Comparison of ENCODE assay signal across 20 cellular contexts in the genomic region with DNA sequence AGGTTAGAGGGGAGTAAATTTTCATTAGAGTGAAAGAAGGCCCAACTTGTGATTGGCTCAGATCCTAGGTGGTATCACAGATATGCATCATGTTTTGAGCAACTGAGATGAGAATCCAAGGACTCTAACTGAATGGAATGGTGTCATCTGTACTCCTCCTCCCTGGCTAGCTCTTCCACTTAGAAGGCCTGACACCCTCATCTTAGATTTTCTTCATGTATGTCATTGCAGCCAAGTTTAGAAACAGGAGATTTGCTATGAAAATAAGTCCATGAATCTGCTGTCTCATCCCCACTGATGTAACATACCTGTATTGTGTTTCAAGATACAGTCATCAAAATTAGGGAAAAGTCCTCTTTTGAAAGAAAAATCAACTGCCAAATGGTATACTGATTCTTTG. TPM values are rescaled to one million over a fixed set of nuclear protein-coding genes. Genes with fewer than 3 reads are reported as not detected.
A peak's percentile ranks its signal among the peaks of the same experiment; 100 is the strongest.
DNase-seq lines count a peak whose midpoint lies in the region; ATAC-seq, FAIRE-seq and TF ChIP-seq lines count a peak whose summit lies in the region.
"Had no signal": no experiment of that assay in that cellular context is flagged by ENCODE, and none has a peak within 500 bp of the region (broad histone marks: within the 10 kb centered on the region; RNA-seq: fewer than 3 reads in every experiment).

No MANE protein-coding gene starts in this region.

- H3K4me3 ChIP-seq in DND-41 (ENCODE audit: low read depth in 1 of 2, low read length in 2 of 2) (no peak overlapping the region), astrocyte (ENCODE audit: insufficient read depth, low read depth, low read length) (no peak overlapping the region), stomach (no peak overlapping the region), SK-N-SH (ENCODE audit: low read depth in 2 of 2, low read length in 1 of 2) (no peak overlapping the region), vagina (no peak overlapping the region)
- H3K4me3 ChIP-seq: BLaER1 had no signal

- H3K27ac ChIP-seq in DND-41 (ENCODE audit: low read length) (0 out of 2 replicates have a peak overlapping the region, but pooled peaks have one; percentile 25), astrocyte (ENCODE audit: low read depth, low read length) (no peak overlapping the region), stomach (peak overlapping the region in 3 of 5 donors; percentile 41 to 67 (median 62)), SK-N-SH (ENCODE audit: low read depth in 2 of 2, low read length in 1 of 2) (no peak overlapping the region), vagina (no peak overlapping the region)
- H3K27ac ChIP-seq: BLaER1 had no signal

- FAIRE-seq in astrocyte (lab: Jason Lieb, UNC) = peak; percentile 52
- FAIRE-seq: D721Med, GM12892, RCC 7860 had no signal

- H3K27me3 ChIP-seq in DND-41 (ENCODE audit: insufficient read depth, low read length, poor library complexity) (no peaks in the 10 kb centered on the region), astrocyte (ENCODE audit: insufficient read depth, low read length) (no peaks in the 10 kb centered on the region), stomach (no peaks in the 10 kb centered on the region), SK-N-SH (ENCODE audit: insufficient read depth) (no peaks in the 10 kb centered on the region), vagina (no peaks in the 10 kb centered on the region)
- H3K27me3 ChIP-seq: BLaER1 had no signal

- TF ChIP-seq EP300 in stomach (IDR thresholded peaks at IDR 0.05) (no peak), SK-N-SH (IDR thresholded peaks at IDR 0.05; ENCODE audit: borderline replicate concordance in 1 of 2, low read depth in 1 of 2, low read length in 1 of 2) (no peak)

- H2AFZ ChIP-seq in DND-41 (ENCODE audit: low read depth, low read length) (no peak overlapping the region), astrocyte (ENCODE audit: low read depth, low read length) (no peak overlapping the region), SK-N-SH (ENCODE audit: low read depth) (no peak overlapping the region)

- no peaks in the 10 kb centered on the region for H3K9me2 ChIP-seq in SK-N-SH

- TF ChIP-seq POLR2A in stomach (IDR thresholded peaks at IDR 0.05) = no peak
- TF ChIP-seq POLR2A in vagina (IDR thresholded peaks at IDR 0.05) = no peak

- no peak for TF ChIP-seq CTCF in DND-41 (IDR thresholded peaks at IDR 0.05; ENCODE audit: borderline replicate concordance, extremely low read depth, low read length, poor library complexity, severe bottlenecking)
- no peak for TF ChIP-seq CTCF in astrocyte (IDR thresholded peaks at IDR 0.05; ENCODE audit: insufficient read depth, low read depth, low read length)
- TF ChIP-seq CTCF in nephron (IDR thresholded peaks at IDR 0.05; ENCODE audit: unreplicated experiment in 3 of 3) = no peak
- no peak for TF ChIP-seq CTCF in stomach (IDR thresholded peaks at IDR 0.05)
- TF ChIP-seq CTCF in SK-N-SH (IDR thresholded peaks at IDR 0.05) = no peak
- no peak for TF ChIP-seq CTCF in vagina (IDR thresholded peaks at IDR 0.05)

- DNase-seq in DND-41 (no peak), astrocyte (ENCODE audit: low read depth) (no peak), stomach (no peak), SK-N-SH (no peak), vagina (ENCODE audit: extremely low spot score in 2 of 2) (no peak), DMS 273 treated with DMSO at 0.1 percent for 48 hours (lab: John Stamatoyannopoulos, UW) (no peak), LoVo (ENCODE audit: low spot score) (no peak)
- DNase-seq: 8988T; CD8-positive, alpha-beta memory T cell; Karpas-422; MM.1S; NCI-H1092 treated with DMSO at 0.1 percent for 48 hours; NCI-H1694; NCI-H526 treated with DMSO at 0.1 percent for 48 hours; Right ventricle myocardium superior had no signal

- H3K4me3 Mint-ChIP-seq in astrocyte (ENCODE audit: unreplicated experiment) (no peak overlapping the region), nephron (no peak overlapping the region)
- H3K4me3 Mint-ChIP-seq: CD8-positive, alpha-beta memory T cell had no signal

- no peak overlapping the region for H3K9ac ChIP-seq in DND-41 (ENCODE audit: low read depth, low read length)
- no peak overlapping the region for H3K9ac ChIP-seq in astrocyte (ENCODE audit: low read length)
- no peak overlapping the region for H3K9ac ChIP-seq in SK-N-SH
- H3K9ac ChIP-seq: BLaER1 had no signal

- peaks cover 50% of the 10 kb centered on the region for H3K4me1 Mint-ChIP-seq in astrocyte (ENCODE audit: low read depth, unreplicated experiment)
- H3K4me1 Mint-ChIP-seq in nephron = peaks cover 59% of the 10 kb centered on the region

- ATAC-seq in DND-41 (ENCODE audit: insufficient read depth, low read depth) = no peak

- H3K9me3 ChIP-seq in DND-41 (ENCODE audit: insufficient read depth, low read length, severe bottlenecking) (no peaks in the 10 kb centered on the region), astrocyte (ENCODE audit: insufficient read depth, low read depth, low read length) (no peaks in the 10 kb centered on the region), stomach (no peaks in the 10 kb centered on the region), SK-N-SH (no peaks in the 10 kb centered on the region), vagina (no peaks in the 10 kb centered on the region)
- H3K9me3 ChIP-seq: BLaER1 had no signal

- H3K4me2 ChIP-seq in DND-41 (ENCODE audit: insufficient read depth, low read length) (no peak overlapping the region), astrocyte (ENCODE audit: low read length) (no peak overlapping the region), SK-N-SH (no peak overlapping the region)
- H3K4me2 ChIP-seq: BLaER1 had no signal

- intact Hi-C loops in stomach (cut with DNase I; ENCODE audit: low total_unique reads) = no loop called here
- intact Hi-C loops in vagina (cut with DNase I) = no loop called here

- peaks cover 12% of the 10 kb centered on the region for H3F3A ChIP-seq in SK-N-SH (replicated peaks; ENCODE audit: insufficient read depth)

- CTCF ChIA-PET in SK-N-SH (lab: Yijun Ruan, JAX) = no interaction called here

- POLR2A ChIA-PET in SK-N-SH (lab: Yijun Ruan, JAX) = interaction anchor here (0.6 kb wide), 1 partner anchor 155 kb away, joined by 3 read pairs; no protein-coding TSS in a partner anchor

- peaks cover 11% of the 10 kb centered on the region for H3K79me2 ChIP-seq in DND-41 (ENCODE audit: insufficient read depth, low read length)
- H3K79me2 ChIP-seq in astrocyte (ENCODE audit: insufficient read depth, low read length) = no peaks in the 10 kb centered on the region
- H3K79me2 ChIP-seq in SK-N-SH (ENCODE audit: insufficient read depth) = no peaks in the 10 kb centered on the region

- H3K27me3 Mint-ChIP-seq in astrocyte (ENCODE audit: low read depth, unreplicated experiment) (no peaks in the 10 kb centered on the region), nephron (ENCODE audit: low read depth) (no peaks in the 10 kb centered on the region)
- H3K27me3 Mint-ChIP-seq: CD8-positive, alpha-beta memory T cell had no signal

- peaks cover 58% of the 10 kb centered on the region for H3K4me1 ChIP-seq in DND-41 (ENCODE audit: insufficient read depth, low read length)
- peaks cover 32% of the 10 kb centered on the region for H3K4me1 ChIP-seq in astrocyte (ENCODE audit: insufficient read depth, low read length)
- H3K4me1 ChIP-seq in stomach = peaks cover 0 to 46% (median 23%) of the 10 kb centered on the region in 4 donors
- H3K4me1 ChIP-seq in SK-N-SH (ENCODE audit: control insufficient read depth in 1 of 2, insufficient read depth in 2 of 2, low read depth in 1 of 2, low read length in 1 of 2) = peaks cover 5 to 29% of the 10 kb centered on the region in 2 experiments; a peak in 3 of 4 replicates
- H3K4me1 ChIP-seq in vagina = peaks cover 11% of the 10 kb centered on the region
- H3K4me1 ChIP-seq: BLaER1 had no signal

- no peak overlapping the region for H3K27ac Mint-ChIP-seq in astrocyte (ENCODE audit: unreplicated experiment)
- H3K27ac Mint-ChIP-seq in nephron = peak overlapping the region in 2 of 3 experiments; percentile 94 to 98

- H3K9me3 Mint-ChIP-seq in astrocyte (ENCODE audit: unreplicated experiment) (no peaks in the 10 kb centered on the region), nephron (no peaks in the 10 kb centered on the region)
- H3K9me3 Mint-ChIP-seq: CD8-positive, alpha-beta memory T cell had no signal

- H3K36me3 ChIP-seq in DND-41 (ENCODE audit: insufficient read depth, low read length) (no peaks in the 10 kb centered on the region), astrocyte (ENCODE audit: insufficient read depth, low read length) (no peaks in the 10 kb centered on the region), stomach (no peaks in the 10 kb centered on the region), SK-N-SH (replicated peaks in 1 of 2; ENCODE audit: control insufficient read depth in 1 of 2, insufficient read depth in 2 of 2, low read length in 1 of 2) (no peaks in the 10 kb centered on the region), vagina (no peaks in the 10 kb centered on the region)
- H3K36me3 ChIP-seq: BLaER1 had no signal

- no peak for TF ChIP-seq RAD21 in SK-N-SH (IDR thresholded peaks at IDR 0.05; ENCODE audit: low read length)

- H3K36me3 Mint-ChIP-seq in astrocyte (ENCODE audit: low read depth, unreplicated experiment) (peaks cover 2% of the 10 kb centered on the region), nephron (ENCODE audit: low read depth) (no peaks in the 10 kb centered on the region)
- H3K36me3 Mint-ChIP-seq: CD8-positive, alpha-beta memory T cell had no signal

- H4K20me1 ChIP-seq in DND-41 (ENCODE audit: insufficient read depth, low read length) (no peaks in the 10 kb centered on the region), astrocyte (ENCODE audit: insufficient read depth, low read length) (no peaks in the 10 kb centered on the region), SK-N-SH (ENCODE audit: insufficient read depth) (no peaks in the 10 kb centered on the region)
- H4K20me1 ChIP-seq: BLaER1 had no signal

TF ChIP-seq in SK-N-SH, 30 proteins besides CTCF, POLR2A, EP300 and RAD21 (continues in another document):
- TF ChIP-seq GATA2 (CRISPR knock-in tag; IDR thresholded peaks at IDR 0.05) = no peak

RNA-seq across cellular contexts. Expression of gene ITGA1, which starts 54.4 kb away (rescaled TPM):
- 73.7 and 83.1 TPM in 2 replicates for total RNA-seq in astrocyte
- total RNA-seq in stomach = 100 to 1,000 TPM in 3 of 5 donors, 10 to 100 TPM in 2; 71.4 to 507 (median 145) TPM
- 10 to 100 TPM in 1 of 3 donors, 1 to 10 TPM in 2; 2.7 to 11.9 (median 2.9) TPM for polyA plus RNA-seq in stomach
- polyA plus RNA-seq in SK-N-SH (2012; rRNA removed) = 7.7 and 9.9 TPM in 2 replicates
- polyA plus RNA-seq in SK-N-SH (2012; cell fraction: cytosol; rRNA removed) = 5.2 and 9.2 TPM in 2 replicates
- polyA plus RNA-seq in SK-N-SH (2012; cell fraction: nucleus; rRNA removed) = 4.5 and 11.5 TPM in 2 replicates
- total RNA-seq in vagina = 42.7 TPM

RNA-seq across cellular contexts. Expression of gene PELO, which starts 54.4 kb away (rescaled TPM):
- total RNA-seq in astrocyte (75.2 and 75.8 TPM in 2 replicates), stomach (10 to 100 TPM in 4 of 5 donors, 1 to 10 TPM in 1; 5.8 to 62.2 (median 12.8) TPM), vagina (11.8 TPM)
- polyA plus RNA-seq in stomach (10 to 100 TPM in 2 of 3 donors, 1 to 10 TPM in 1; 6.4 to 13.4 (median 12.3) TPM), SK-N-SH (2012; rRNA removed) (10.7 and 11.5 TPM in 2 replicates)
- 8.8 and 10.3 TPM in 2 replicates for polyA plus RNA-seq in SK-N-SH (2012; cell fraction: cytosol; rRNA removed)
- 13.5 and 14.3 TPM in 2 replicates for polyA plus RNA-seq in SK-N-SH (2012; cell fraction: nucleus; rRNA removed)

Comparison
In these comparisons a context has a peak if more than half of its experiments do, and no peak if none do; other contexts are left out.
1. H3K27ac ChIP-seq: peak in DND-41 (single experiment) and stomach (3 of 5); none in astrocyte (single experiment), SK-N-SH (0 of 2) and vagina (single experiment).